In genomic region chr1:156259805-156260204, GRCh38 we compare ENCODE assay signal across 1 cellular context.
TF ChIP-seq lines count a peak whose summit lies in the region.

No MANE protein-coding gene starts in this region.

TF ChIP-seq in H1, 55 proteins besides CTCF, POLR2A, EP300 and RAD21:
- no peak for TF ChIP-seq CTBP2 (IDR thresholded peaks at IDR 0.05; ENCODE audit: borderline replicate concordance, insufficient read depth, insufficient read length, low read length)
